Comparison of ENCODE assay signal across 27 cellular contexts in genomic region chr19:3623716-3624115, GRCh38. TPM values are rescaled to one million over a fixed set of nuclear protein-coding genes. Genes with fewer than 3 reads are reported as not detected.
"Had no signal": no experiment of that assay in that cellular context is flagged by ENCODE, and none has a peak within 500 bp of the region (broad histone marks: within the 10 kb centered on the region; RNA-seq: fewer than 3 reads in every experiment).

No MANE protein-coding gene starts in this region.

- H3K4me3 Mint-ChIP-seq: central memory CD8-positive, alpha-beta T cell; dendritic cell treated with granulocyte-macrophage colony-stimulating factor and Interleukin-4, amounts not matched to agents 40 ng/mL and 50 ng/mL, for 4 days had no signal

- H3K9me3 Mint-ChIP-seq: activated naive CD4-positive, alpha-beta T cell treated with anti-CD3 and anti-CD28 coated beads, Interleukin-2, amount 10 ng/mL, durations not matched to agents 7 days and 5 days; central memory CD8-positive, alpha-beta T cell; dendritic cell treated with granulocyte-macrophage colony-stimulating factor and Interleukin-4, amounts not matched to agents 40 ng/mL and 50 ng/mL, for 4 days; natural killer cell treated with Interleukin-12 subunit alpha and Interleukin-12 subunit beta and Interleukin-15 and Interleukin-18, amount 100 ng/mL, for 72 hours; T-helper 1 cell treated with Interleukin-12 subunit alpha and Interleukin-12 subunit beta and Interleukin-4 antibody, amounts not matched to agents 30 μg/mL and 1 μg/mL, for 36 hours had no signal

- H3K27ac ChIP-seq: left lung, lower lobe of right lung, ovary, right lobe of liver, testis, transverse colon, WERI-Rb-1 had no signal

- DNase-seq: activated CD4-positive, alpha-beta T cell treated with anti-CD3 and anti-CD28 coated beads for 48 hours; activated CD4-positive, alpha-beta T cell treated with anti-CD3 and anti-CD28 coated beads, Interleukin-2, amount 50 U/mL, for 48 hours; activated CD8-positive, alpha-beta memory T cell treated with anti-CD3 and anti-CD28 coated beads, Interleukin-2, amount 50 U/mL, for 48 hours; activated gamma-delta T cell; activated naive CD4-positive, alpha-beta T cell treated with anti-CD3 and anti-CD28 coated beads, Interleukin-2, amount 10 ng/mL, durations not matched to agents 7 days and 5 days; effector CD4-positive, alpha-beta T cell; lower lobe of right lung; mesenchymal stem cell; ovary; right lobe of liver; stimulated activated CD4-positive, alpha-beta T cell treated with anti-CD3 and anti-CD28 coated beads, Interleukin-2, amount 100 ng/mL, for 48 hours; stimulated activated naive CD8-positive, alpha-beta T cell treated with anti-CD3 and anti-CD28 coated beads, Interleukin-15, Interleukin-2, amounts not matched to agents 100 U/mL and 50 U/mL, for 24 hours; T-helper 9 cell; testis; transverse colon; WERI-Rb-1 had no signal

- H3K36me3 Mint-ChIP-seq: activated naive CD4-positive, alpha-beta T cell treated with anti-CD3 and anti-CD28 coated beads, Interleukin-2, amount 10 ng/mL, durations not matched to agents 7 days and 5 days; natural killer cell treated with Interleukin-12 subunit alpha and Interleukin-12 subunit beta and Interleukin-15 and Interleukin-18, amount 100 ng/mL, for 72 hours had no signal

- H3K36me3 ChIP-seq: ovary, transverse colon had no signal

- H3K27ac Mint-ChIP-seq: dendritic cell treated with granulocyte-macrophage colony-stimulating factor and Interleukin-4, amounts not matched to agents 40 ng/mL and 50 ng/mL, for 4 days; T-helper 1 cell treated with Interleukin-12 subunit alpha and Interleukin-12 subunit beta and Interleukin-4 antibody, amounts not matched to agents 30 μg/mL and 1 μg/mL, for 36 hours had no signal

- H3K9me3 ChIP-seq: left lung, lower lobe of right lung, ovary, right lobe of liver, testis, transverse colon had no signal

- H3K4me3 ChIP-seq: left lung, lower lobe of right lung, ovary, right lobe of liver, testis, transverse colon had no signal

- ATAC-seq: activated CD4-positive, CD25-positive, alpha-beta regulatory T cell treated with anti-CD3 and anti-CD28 coated beads, Interleukin-2, amount 50 U/mL, for 24 hours; left lung; lower lobe of right lung; natural killer cell treated with Interleukin-12 subunit alpha and Interleukin-12 subunit beta and Interleukin-15 and Interleukin-18, amount 100 ng/mL, for 72 hours; right lobe of liver; stimulated activated naive CD8-positive, alpha-beta T cell treated with anti-CD3 and anti-CD28 coated beads, Interleukin-15, Interleukin-2, amounts not matched to agents 100 U/mL and 50 U/mL, for 24 hours had no signal

- H3K27me3 ChIP-seq: left lung, ovary, right lobe of liver, testis, transverse colon had no signal

- H3K27me3 Mint-ChIP-seq: central memory CD8-positive, alpha-beta T cell; dendritic cell treated with granulocyte-macrophage colony-stimulating factor and Interleukin-4, amounts not matched to agents 40 ng/mL and 50 ng/mL, for 4 days; natural killer cell treated with Interleukin-12 subunit alpha and Interleukin-12 subunit beta and Interleukin-15 and Interleukin-18, amount 100 ng/mL, for 72 hours; progenitor cell of endocrine pancreas had no signal

RNA-seq across cellular contexts. Expression of gene TBXA2R, which starts 17.0 kb away (rescaled TPM):
- total RNA-seq: bronchial epithelial cell, progenitor cell of endocrine pancreas had no signal

RNA-seq across cellular contexts. Expression of gene GIPC3, which starts 38.4 kb away (rescaled TPM):
- total RNA-seq: bronchial epithelial cell, epithelial cell of proximal tubule, progenitor cell of endocrine pancreas, renal cortical epithelial cell, skeletal muscle tissue had no signal
